Comparison of ENCODE assay signal across 12 cellular contexts in the genomic region with DNA sequence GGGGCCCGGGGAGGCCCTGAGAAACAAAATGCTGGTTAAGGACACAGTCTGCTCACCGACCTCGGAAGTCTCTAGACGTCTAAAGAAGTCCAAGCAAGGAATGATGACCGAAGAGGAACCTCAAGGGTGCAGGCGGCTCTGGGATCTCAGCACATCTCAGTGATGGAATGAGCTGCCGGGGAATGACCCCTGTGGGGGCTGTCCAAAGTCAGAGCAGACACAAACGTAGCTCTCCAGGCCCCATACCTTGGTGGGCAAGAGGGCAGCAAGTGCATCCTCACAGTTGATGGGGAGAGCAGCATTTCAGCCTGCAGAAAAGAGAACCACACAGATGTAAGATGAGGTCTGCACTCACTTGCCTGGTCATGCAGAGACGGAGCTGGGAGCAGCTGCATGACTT.
DNase-seq lines count a peak whose midpoint lies in the region; ATAC-seq and TF ChIP-seq lines count a peak whose summit lies in the region.
"Had no signal": no experiment of that assay in that cellular context is flagged by ENCODE, and none has a peak within 500 bp of the region (broad histone marks: within the 10 kb centered on the region; RNA-seq: fewer than 3 reads in every experiment).

No MANE protein-coding gene starts in this region.

- H3F3A ChIP-seq in smooth muscle cell (ENCODE audit: low read depth), result peaks cover 4% of the 10 kb centered on the region

- H3K79me2 ChIP-seq in hepatocyte, result peaks cover 85% of the 10 kb centered on the region
- peaks cover 86% of the 10 kb centered on the region for H3K79me2 ChIP-seq in smooth muscle cell (ENCODE audit: low read depth)

- H3K4me1 ChIP-seq in hepatocyte (ENCODE audit: insufficient read depth) (peaks cover 12% of the 10 kb centered on the region), smooth muscle cell (ENCODE audit: low read depth) (peaks cover 24% of the 10 kb centered on the region)

- DNase-seq in activated CD4-positive, alpha-beta T cell treated with anti-CD3 and anti-CD28 coated beads for 36 hours, result no peak
- no peak for DNase-seq in activated CD4-positive, alpha-beta T cell treated with anti-CD3 and anti-CD28 coated beads, Interleukin-2, amount 50 U/mL, for 4 hours
- no peak for DNase-seq in RWPE1 (ENCODE audit: low spot score)
- no peak for DNase-seq in hepatocyte (ENCODE audit: low spot score)
- no peak for DNase-seq in smooth muscle cell (lab: John Stamatoyannopoulos, UW; ENCODE audit: unreplicated experiment)
- DNase-seq in NCI-H774 (lab: John Stamatoyannopoulos, UW), result no peak
- DNase-seq in stimulated activated naive CD4-positive, alpha-beta T cell treated with Interleukin-2 at 50 U/mL for 16 hours (lab: John Stamatoyannopoulos, UW), result no peak
- DNase-seq in kidney glomerular epithelial cell (lab: John Stamatoyannopoulos, UW), result no peak
- DNase-seq: amniotic stem cell, Kasumi-1 had no signal

- TF ChIP-seq CTCF in RWPE1 (conservative IDR thresholded peaks at IDR 0.05; ENCODE audit: low read depth) (no peak), hepatocyte (IDR thresholded peaks at IDR 0.05; ENCODE audit: poor library complexity) (no peak), smooth muscle cell (IDR thresholded peaks at IDR 0.05; ENCODE audit: borderline replicate concordance, insufficient read depth, poor library complexity, severe bottlenecking) (no peak)

- CTCF ChIA-PET in activated CD4-positive, alpha-beta T cell treated with anti-CD3 and anti-CD28 coated beads for 36 hours (lab: Charles Lee), result interaction anchor here (0.5 to 5.7 kb wide), 9 partner anchors 14 to 394 kb away, joined by 3 to 70 read pairs (median 4); no protein-coding TSS in a partner anchor
- CTCF ChIA-PET in RWPE1 (lab: Yijun Ruan, JAX), result no interaction called here

- H3K27me3 ChIP-seq in hepatocyte, result no peaks in the 10 kb centered on the region
- H3K27me3 ChIP-seq in smooth muscle cell (ENCODE audit: low read depth), result no peaks in the 10 kb centered on the region

- peak overlapping the region; percentile 4 for H3K4me3 Mint-ChIP-seq in activated CD4-positive, alpha-beta T cell treated with anti-CD3 and anti-CD28 coated beads for 36 hours
- H3K4me3 Mint-ChIP-seq: activated CD8-positive, alpha-beta memory T cell treated with anti-CD3 and anti-CD28 coated beads, Interleukin-2, amount 10 ng/mL, durations not matched to agents 7 days and 5 days had no signal

- 86% methylated on average over 9 of the region's 9 CpGs for WGBS in hepatocyte (ENCODE audit: low lambda C conversion rate, missing lambda C conversion rate)
- WGBS in smooth muscle cell (ENCODE audit: low lambda C conversion rate), result 84% methylated on average over 9 of the region's 9 CpGs

- ATAC-seq in activated CD4-positive, alpha-beta T cell treated with anti-CD3 and anti-CD28 coated beads for 36 hours, result no peak
- ATAC-seq: activated CD8-positive, alpha-beta memory T cell treated with anti-CD3 and anti-CD28 coated beads, Interleukin-2, amount 10 ng/mL, durations not matched to agents 7 days and 5 days had no signal

- intact Hi-C loops in activated CD4-positive, alpha-beta T cell treated with anti-CD3 and anti-CD28 coated beads for 36 hours (cut with DNase I, micrococcal nuclease), result loop anchor here (5.0 kb wide), 3 partner anchors 110 to 300 kb away; no protein-coding TSS in a partner anchor

- H3K4me3 ChIP-seq in hepatocyte (no peak overlapping the region), smooth muscle cell (no peak overlapping the region)

- H3K36me3 ChIP-seq in hepatocyte (replicated peaks; ENCODE audit: insufficient read depth, low read depth) (no peaks in the 10 kb centered on the region), smooth muscle cell (ENCODE audit: low read depth) (no peaks in the 10 kb centered on the region)

- peaks cover 55% of the 10 kb centered on the region for H3K4me1 Mint-ChIP-seq in activated CD4-positive, alpha-beta T cell treated with anti-CD3 and anti-CD28 coated beads for 36 hours

- POLR2A ChIA-PET in activated CD4-positive, alpha-beta T cell treated with anti-CD3 and anti-CD28 coated beads for 36 hours (lab: Charles Lee), result interaction anchor here (1.0 kb wide), 1 partner anchor 65 kb away, joined by 3 read pairs; no protein-coding TSS in a partner anchor
- POLR2A ChIA-PET in RWPE1 (lab: Yijun Ruan, JAX; ENCODE audit: low non-redundant PET), result no interaction called here

- H3K9me3 Mint-ChIP-seq in activated CD4-positive, alpha-beta T cell treated with anti-CD3 and anti-CD28 coated beads for 36 hours (ENCODE audit: low read depth), result no peaks in the 10 kb centered on the region

- H3K27me3 Mint-ChIP-seq in activated CD4-positive, alpha-beta T cell treated with anti-CD3 and anti-CD28 coated beads for 36 hours, result no peaks in the 10 kb centered on the region

- no peak overlapping the region for H2AFZ ChIP-seq in hepatocyte
- H2AFZ ChIP-seq in smooth muscle cell (ENCODE audit: low read depth), result no peak overlapping the region

- peak overlapping the region; percentile 21 for H3K27ac Mint-ChIP-seq in activated CD4-positive, alpha-beta T cell treated with anti-CD3 and anti-CD28 coated beads for 36 hours
- H3K27ac Mint-ChIP-seq: activated CD8-positive, alpha-beta memory T cell treated with anti-CD3 and anti-CD28 coated beads, Interleukin-2, amount 10 ng/mL, durations not matched to agents 7 days and 5 days had no signal

- H3K9me3 ChIP-seq in hepatocyte (ENCODE audit: low read depth), result no peaks in the 10 kb centered on the region
- H3K9me3 ChIP-seq in smooth muscle cell (replicated peaks; ENCODE audit: low read depth), result no peaks in the 10 kb centered on the region

- H3K36me3 Mint-ChIP-seq in activated CD4-positive, alpha-beta T cell treated with anti-CD3 and anti-CD28 coated beads for 36 hours (ENCODE audit: low read depth), result no peaks in the 10 kb centered on the region
- H3K36me3 Mint-ChIP-seq: activated CD8-positive, alpha-beta memory T cell treated with anti-CD3 and anti-CD28 coated beads, Interleukin-2, amount 10 ng/mL, durations not matched to agents 7 days and 5 days had no signal

- H4K20me1 ChIP-seq in hepatocyte (ENCODE audit: insufficient read depth, poor library complexity, severe bottlenecking) (peaks cover 5% of the 10 kb centered on the region), smooth muscle cell (ENCODE audit: low read depth) (peaks cover 86% of the 10 kb centered on the region)

- no peaks in the 10 kb centered on the region for H3K9me2 ChIP-seq in hepatocyte (replicated peaks; ENCODE audit: insufficient read depth)

- peak overlapping the region; percentile 38 for H3K4me2 ChIP-seq in hepatocyte
- H3K4me2 ChIP-seq in smooth muscle cell, result no peak overlapping the region

- H3K27ac ChIP-seq in RWPE1, result peak overlapping the region; percentile 93
- H3K27ac ChIP-seq in hepatocyte, result peak overlapping the region; percentile 87
- H3K27ac ChIP-seq in smooth muscle cell (ENCODE audit: low read depth), result peak overlapping the region; percentile 20
- H3K27ac ChIP-seq: 22Rv1 had no signal

- H3K9ac ChIP-seq in smooth muscle cell (ENCODE audit: low read depth), result no peak overlapping the region

Comparison
In these comparisons a context has a peak if more than half of its experiments do, and no peak if none do; other contexts are left out.
1. H3K27ac ChIP-seq: peak in every context shown above with its lines; median percentile 93 in RWPE1; 87 in hepatocyte; 20 in smooth muscle cell.